Comparison of ENCODE assay signal across 22 cellular contexts in the genomic region with DNA sequence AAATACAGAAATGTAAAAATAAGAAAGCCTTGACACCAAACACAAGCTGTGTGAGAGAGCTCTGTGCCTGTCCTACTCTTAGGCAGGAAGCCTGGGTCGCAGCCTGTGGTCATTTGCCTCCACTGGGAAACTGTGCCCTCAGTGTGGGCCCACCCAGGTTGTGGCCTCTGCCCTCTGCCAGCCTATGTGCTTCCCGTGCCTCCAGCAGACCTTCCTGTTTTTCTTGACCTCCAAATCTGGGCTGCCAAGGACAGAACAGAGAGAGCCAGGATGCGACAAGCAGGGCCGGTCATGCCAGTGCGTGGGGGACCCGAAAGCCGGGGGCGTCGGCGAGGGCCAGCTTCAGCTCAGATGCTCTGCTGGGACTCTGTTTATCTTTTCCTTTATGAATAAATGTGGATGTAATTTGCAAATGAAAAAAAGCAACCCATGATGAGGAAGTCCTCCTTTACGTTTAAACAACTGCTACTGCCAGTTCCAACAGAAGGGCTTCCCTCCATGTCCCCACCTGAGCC.
DNase-seq lines count a peak whose midpoint lies in the region; ATAC-seq, FAIRE-seq and TF ChIP-seq lines count a peak whose summit lies in the region.
"Had no signal": no experiment of that assay in that cellular context is flagged by ENCODE, and none has a peak within 500 bp of the region (broad histone marks: within the 10 kb centered on the region; RNA-seq: fewer than 3 reads in every experiment).

No MANE protein-coding gene starts in this region.

- no peaks in the 10 kb centered on the region for H4K20me1 ChIP-seq in HepG2 (ENCODE audit: insufficient read depth, low read length)
- no peaks in the 10 kb centered on the region for H4K20me1 ChIP-seq in H1 (replicated peaks in 1 of 2; ENCODE audit: control insufficient read depth in 1 of 2, insufficient read depth in 2 of 2, low read length in 2 of 2)
- H4K20me1 ChIP-seq: BLaER1 treated with 17β-estradiol and CSF1 and Interleukin-3, amounts not matched to agents 10 nM and 100 nM had no signal

- H3K79me2 ChIP-seq in HepG2 (ENCODE audit: insufficient read depth, low read length) (no peaks in the 10 kb centered on the region), H1 (ENCODE audit: control insufficient read depth in 1 of 2, insufficient read depth in 2 of 2, low read length in 2 of 2) (no peaks in the 10 kb centered on the region)

- no peak overlapping the region for H2BK120ac ChIP-seq in H1 (replicated peaks; ENCODE audit: low read depth, low read length)

- peaks cover 7% of the 10 kb centered on the region for H3K9me3 Mint-ChIP-seq in progenitor cell of endocrine pancreas (ENCODE audit: low read depth)
- H3K9me3 Mint-ChIP-seq: CD4-positive, alpha-beta T cell; CD8-positive, alpha-beta T cell had no signal

- FAIRE-seq in HepG2 (lab: Jason Lieb, UNC), result no peak
- no peak for FAIRE-seq in H1 (lab: Jason Lieb, UNC)
- FAIRE-seq: A549, D721Med, G401.6, GM12891 had no signal

- peak overlapping the region; percentile 15 for H4K5ac ChIP-seq in H1 (ENCODE audit: insufficient read length, low read depth, low read length)

- H2AK5ac ChIP-seq in H1 (ENCODE audit: low read depth, low read length), result no peak overlapping the region

- H3K4me3 ChIP-seq in liver (ENCODE audit: low read depth in 1 of 3, low read length in 3 of 3) (no peak overlapping the region), HepG2 (replicated peaks in 1 of 3; ENCODE audit: insufficient read depth in 1 of 3, low read depth in 2 of 3, low read length in 3 of 3) (no peak overlapping the region), H1 (ENCODE audit: extremely low read depth in 1 of 4, insufficient read depth in 2 of 4, low read depth in 3 of 4, low read length in 4 of 4) (no peak overlapping the region), vagina (no peak overlapping the region)
- H3K4me3 ChIP-seq: A549; BLaER1 treated with 17β-estradiol and CSF1 and Interleukin-3, amounts not matched to agents 10 nM and 100 nM had no signal

- peak overlapping the region; percentile 73 for H3K27ac Mint-ChIP-seq in progenitor cell of endocrine pancreas
- H3K27ac Mint-ChIP-seq: B cell; CD4-positive, alpha-beta T cell; CD8-positive, alpha-beta T cell had no signal

- H3K36me3 ChIP-seq in liver (ENCODE audit: control insufficient read depth in 4 of 4, insufficient read depth in 3 of 4, low read depth in 1 of 4, low read length in 3 of 4), result no peaks in the 10 kb centered on the region
- H3K36me3 ChIP-seq in HepG2 (replicated peaks in 1 of 2; ENCODE audit: control insufficient read depth in 1 of 2, insufficient read depth in 2 of 2, low read length in 2 of 2), result no peaks in the 10 kb centered on the region
- no peaks in the 10 kb centered on the region for H3K36me3 ChIP-seq in H1 (ENCODE audit: control insufficient read depth in 2 of 4, insufficient read depth in 4 of 4, low read length in 3 of 4)
- no peaks in the 10 kb centered on the region for H3K36me3 ChIP-seq in vagina
- H3K36me3 ChIP-seq: BLaER1 treated with 17β-estradiol and CSF1 and Interleukin-3, amounts not matched to agents 10 nM and 100 nM had no signal

- peaks cover 22% of the 10 kb centered on the region for H3K4me1 Mint-ChIP-seq in progenitor cell of endocrine pancreas (ENCODE audit: low read depth)
- H3K4me1 Mint-ChIP-seq: B cell had no signal

- H3K27ac ChIP-seq in liver (ENCODE audit: low read depth in 1 of 2, low read length in 2 of 2) (no peak overlapping the region), HepG2 (ENCODE audit: extremely low read length, insufficient read depth, low read length) (no peak overlapping the region), H1 (ENCODE audit: low read depth, low read length) (no peak overlapping the region), vagina (no peak overlapping the region)
- H3K27ac ChIP-seq: 22Rv1, A549, C4-2B had no signal

- no peak overlapping the region for H4K8ac ChIP-seq in H1 (ENCODE audit: extremely low read depth, insufficient read depth, low read length)

- BruUV-seq in HepG2 (replicated peaks; lab: Mats Ljungman, UMichigan), result no TSS peak

- H3K36me3 Mint-ChIP-seq in progenitor cell of endocrine pancreas (ENCODE audit: insufficient read depth), result no peaks in the 10 kb centered on the region
- H3K36me3 Mint-ChIP-seq: CD8-positive, alpha-beta T cell had no signal

- H3K14ac ChIP-seq in H1 (ENCODE audit: insufficient read length), result no peak overlapping the region

- DNase-seq in HepG2 (ENCODE audit: low spot score) (no peak), H1 (ENCODE audit: low read depth in 1 of 2, low spot score in 2 of 2) (no peak), progenitor cell of endocrine pancreas (ENCODE audit: low spot score, unreplicated experiment) (no peak), T-helper 1 cell (no peak), vagina (ENCODE audit: extremely low spot score in 2 of 2) (no peak)
- DNase-seq: AML-193; Caco-2; Calu3; CD4-positive, alpha-beta T cell; CD8-positive, alpha-beta T cell; DMS79 treated with DMSO at 0.1 percent for 48 hours; GF-D8 had no signal

- H3K4me1 ChIP-seq in liver (ENCODE audit: control insufficient read depth in 4 of 4, insufficient read depth in 4 of 4, low read length in 3 of 4) (no peaks in the 10 kb centered on the region), HepG2 (ENCODE audit: insufficient read depth, low read length) (no peaks in the 10 kb centered on the region), H1 (replicated peaks in 1 of 4; ENCODE audit: control insufficient read depth in 3 of 4, insufficient read depth in 4 of 4, low read length in 3 of 4) (peaks cover 0 to 3% (median 0%) of the 10 kb centered on the region in 4 experiments; a peak in 1 of 7 replicates), vagina (no peaks in the 10 kb centered on the region)
- H3K4me1 ChIP-seq: A549, Caco-2 had no signal

- H2AFZ ChIP-seq in HepG2 (ENCODE audit: low read length) (no peak overlapping the region), H1 (ENCODE audit: low read length) (peak overlapping the region; percentile 88)

- intact Hi-C loops in HepG2 (cut with micrococcal nuclease; ENCODE audit: unreplicated experiment), result no loop called here
- intact Hi-C loops in vagina (cut with DNase I), result no loop called here

- no peak overlapping the region for H3K4ac ChIP-seq in H1 (replicated peaks; ENCODE audit: insufficient read length, low read depth, low read length)

- no peak overlapping the region for H3K23ac ChIP-seq in H1 (ENCODE audit: insufficient read length)

- ATAC-seq in HepG2 (no peak), HG03571 (IDR thresholded peaks at IDR 0.05; ENCODE audit: unreplicated experiment) (no peak)
- ATAC-seq: A549; CD8-positive, alpha-beta T cell had no signal

- H3K4me3 Mint-ChIP-seq in progenitor cell of endocrine pancreas (ENCODE audit: low read depth), result no peak overlapping the region
- H3K4me3 Mint-ChIP-seq: B cell; CD4-positive, alpha-beta T cell; CD8-positive, alpha-beta T cell had no signal

- CTCF ChIA-PET in HepG2 (lab: Yijun Ruan, JAX; ENCODE audit: low intra/inter-chr PET ratio, low total read pairs) (no interaction called here), H1 (lab: Charles Lee; ENCODE audit: partially characterized antibody) (interaction anchor here (1.2 to 1.5 kb wide), 2 partner anchors 11 to 94 kb away, joined by 3 to 6 read pairs; no protein-coding TSS in a partner anchor)

- H2BK12ac ChIP-seq in H1 (ENCODE audit: low read depth, low read length), result no peak overlapping the region

- TF ChIP-seq CTCF in liver (IDR thresholded peaks at IDR 0.05; ENCODE audit: low read depth, low read length, missing input control) (no peak), HepG2 (CRISPR knock-in tag; IDR thresholded peaks at IDR 0.05) (no peak), H1 (IDR thresholded peaks at IDR 0.05; ENCODE audit: control extremely low read depth in 1 of 3, insufficient read depth in 1 of 3, low read depth in 1 of 3, low read length in 3 of 3) (no peak), progenitor cell of endocrine pancreas (IDR thresholded peaks at IDR 0.05; ENCODE audit: unreplicated experiment) (no peak), vagina (IDR thresholded peaks at IDR 0.05) (no peak)

- no peak overlapping the region for H3K18ac ChIP-seq in H1 (ENCODE audit: extremely low read depth, low read length)

- H3K9ac ChIP-seq in liver (ENCODE audit: low read depth in 1 of 2, low read length in 2 of 2), result no peak overlapping the region
- no peak overlapping the region for H3K9ac ChIP-seq in HepG2 (ENCODE audit: insufficient read depth, low read depth, low read length)
- no peak overlapping the region for H3K9ac ChIP-seq in H1 (replicated peaks in 1 of 4; ENCODE audit: extremely low read depth in 1 of 4, low read depth in 3 of 4, low read length in 3 of 4)
- H3K9ac ChIP-seq: BLaER1 treated with 17β-estradiol and CSF1 and Interleukin-3, amounts not matched to agents 10 nM and 100 nM had no signal

- in situ Hi-C loops in HepG2 (cut with HindIII; ENCODE audit: extremely low pct_ligation_motif_present, low pct_unique_long_range_greater_than_20kb), result no loop called here

- TF ChIP-seq RAD21 in liver (IDR thresholded peaks at IDR 0.05) (no peak), HepG2 (CRISPR knock-in tag; IDR thresholded peaks at IDR 0.05) (no peak), H1 (IDR thresholded peaks at IDR 0.05 in 1 of 2, conservative IDR thresholded peaks at IDR 0.05 in 1 of 2; ENCODE audit: low read depth in 2 of 2, low read length in 2 of 2) (no peak)

- no peaks in the 10 kb centered on the region for H3K27me3 ChIP-seq in liver (ENCODE audit: control insufficient read depth in 4 of 4, insufficient read depth in 4 of 4, low read length in 3 of 4)
- H3K27me3 ChIP-seq in HepG2 (ENCODE audit: control insufficient read depth in 1 of 2, insufficient read depth in 2 of 2, low read length in 2 of 2), result peaks cover 0 to 41% of the 10 kb centered on the region in 2 experiments; a peak in 3 of 5 replicates
- no peaks in the 10 kb centered on the region for H3K27me3 ChIP-seq in H1 (replicated peaks in 1 of 4; ENCODE audit: control insufficient read depth in 3 of 4, extremely low read depth in 1 of 4, insufficient read depth in 3 of 4, low read length in 3 of 4)
- H3K27me3 ChIP-seq in vagina, result no peaks in the 10 kb centered on the region
- H3K27me3 ChIP-seq: BLaER1 treated with 17β-estradiol and CSF1 and Interleukin-3, amounts not matched to agents 10 nM and 100 nM had no signal

- no peaks in the 10 kb centered on the region for H3K9me3 ChIP-seq in liver (ENCODE audit: control insufficient read depth in 4 of 4, low read length in 3 of 4)
- no peaks in the 10 kb centered on the region for H3K9me3 ChIP-seq in HepG2 (ENCODE audit: low read length)
- no peaks in the 10 kb centered on the region for H3K9me3 ChIP-seq in H1 (ENCODE audit: insufficient read depth in 2 of 2, low read depth in 1 of 2, low read length in 1 of 2)
- H3K9me3 ChIP-seq in vagina, result no peaks in the 10 kb centered on the region
- H3K9me3 ChIP-seq: A549; BLaER1 treated with 17β-estradiol and CSF1 and Interleukin-3, amounts not matched to agents 10 nM and 100 nM; Caco-2 had no signal

- H4K91ac ChIP-seq in H1 (replicated peaks; ENCODE audit: insufficient read length, low read length), result no peak overlapping the region

- H3K27me3 Mint-ChIP-seq in progenitor cell of endocrine pancreas, result no peaks in the 10 kb centered on the region

- no peaks in the 10 kb centered on the region; the same call in 1 of the 2 replicates for H3K23me2 ChIP-seq in H1 (ENCODE audit: low read depth, low read length)

- H3K79me1 ChIP-seq in H1 (ENCODE audit: low read depth, low read length), result no peaks in the 10 kb centered on the region

- TF ChIP-seq EP300 in HepG2 (IDR thresholded peaks at IDR 0.05; ENCODE audit: low read depth in 2 of 2, low read length in 2 of 2) (no peak), HepG2 (CRISPR knock-in tag; IDR thresholded peaks at IDR 0.05; ENCODE audit: borderline replicate concordance) (no peak), H1 (IDR thresholded peaks at IDR 0.05; ENCODE audit: borderline replicate concordance in 1 of 2, low read depth in 2 of 2, low read length in 2 of 2) (no peak)

- H3K56ac ChIP-seq in H1 (replicated peaks; ENCODE audit: insufficient read length, low read depth, low read length), result no peak overlapping the region

- H3K4me2 ChIP-seq in HepG2 (ENCODE audit: low read depth, low read length), result no peak overlapping the region
- no peak overlapping the region for H3K4me2 ChIP-seq in H1 (ENCODE audit: insufficient read depth in 1 of 2, low read depth in 2 of 2, low read length in 2 of 2)
- H3K4me2 ChIP-seq: A549 had no signal

- H2BK20ac ChIP-seq in H1 (ENCODE audit: low read length), result no peak overlapping the region

- H2BK15ac ChIP-seq in H1 (ENCODE audit: low read length), result no peak overlapping the region

- POLR2A ChIA-PET in HepG2 (lab: Yijun Ruan, JAX) (no interaction called here), H1 (lab: Charles Lee; ENCODE audit: partially characterized antibody) (no interaction called here)

- H2BK5ac ChIP-seq in H1 (ENCODE audit: low read depth, low read length), result no peak overlapping the region

- TF ChIP-seq POLR2A in HepG2 (IDR thresholded peaks at IDR 0.05; ENCODE audit: insufficient read depth in 1 of 2, low read depth in 2 of 2, low read length in 2 of 2) (no peak), H1 (IDR thresholded peaks at IDR 0.05; ENCODE audit: control extremely low read depth in 1 of 2, low read depth in 2 of 2, low read length in 2 of 2) (no peak), vagina (IDR thresholded peaks at IDR 0.05) (no peak)

- 86% methylated on average over 11 of the region's 11 CpGs for WGBS in liver
- 70% methylated on average over 11 of the region's 11 CpGs for WGBS in HepG2 (ENCODE audit: low lambda C conversion rate)
- 85% methylated on average over 11 of the region's 11 CpGs; no CpG with 5 or more reads in 1 of the 2 experiments for WGBS in H1 (ENCODE audit: extremely low coverage in 1 of 2, insufficient coverage in 1 of 2, insufficient read length in 1 of 2, insufficient replicate concordance in 2 of 2, low coverage in 1 of 2, low lambda C conversion rate in 2 of 2, missing lambda C conversion rate in 1 of 2), 2 experiments
